Comparison of ENCODE assay signal across 14 cellular contexts in genomic region chr11:1233351-1234053, GRCh38. TPM values are rescaled to one million over a fixed set of nuclear protein-coding genes. Genes with fewer than 3 reads are reported as not detected.
DNase-seq lines count a peak whose midpoint lies in the region; ATAC-seq and TF ChIP-seq lines count a peak whose summit lies in the region.
"Had no signal": no experiment of that assay in that cellular context is flagged by ENCODE, and none has a peak within 500 bp of the region (broad histone marks: within the 10 kb centered on the region; RNA-seq: fewer than 3 reads in every experiment).

No MANE protein-coding gene starts in this region.

- H3K9me3 Mint-ChIP-seq in Caco-2 (ENCODE audit: unreplicated experiment) (no peaks in the 10 kb centered on the region), nephron progenitor cell (no peaks in the 10 kb centered on the region)
- H3K9me3 Mint-ChIP-seq: dendritic cell treated with granulocyte-macrophage colony-stimulating factor and Interleukin-4, amounts not matched to agents 40 ng/mL and 50 ng/mL, for 4 days had no signal

- ATAC-seq in esophagus mucosa (peak; percentile 74), GM18858 (IDR thresholded peaks at IDR 0.05; ENCODE audit: unreplicated experiment) (no peak)

- no peaks in the 10 kb centered on the region for H3K4me1 Mint-ChIP-seq in Caco-2 (ENCODE audit: low read depth, unreplicated experiment)
- H3K4me1 Mint-ChIP-seq in nephron progenitor cell = no peaks in the 10 kb centered on the region

- H3K27me3 ChIP-seq in Caco-2 (replicated peaks; ENCODE audit: control insufficient read depth, insufficient read depth, low read length) = no peaks in the 10 kb centered on the region

- H3K36me3 Mint-ChIP-seq in Caco-2 (ENCODE audit: insufficient read depth, unreplicated experiment) (no peaks in the 10 kb centered on the region), nephron progenitor cell (ENCODE audit: low read depth) (no peaks in the 10 kb centered on the region)

- H3K4me3 ChIP-seq in Caco-2 (ENCODE audit: low read depth, low read length) = no peak overlapping the region

- peaks cover 11% of the 10 kb centered on the region for H3K27me3 Mint-ChIP-seq in Caco-2 (ENCODE audit: insufficient read depth, unreplicated experiment)
- peaks cover 5% of the 10 kb centered on the region for H3K27me3 Mint-ChIP-seq in nephron progenitor cell (ENCODE audit: low read depth, poor library complexity)
- H3K27me3 Mint-ChIP-seq: dendritic cell treated with granulocyte-macrophage colony-stimulating factor and Interleukin-4, amounts not matched to agents 40 ng/mL and 50 ng/mL, for 4 days had no signal

- CTCF ChIA-PET in Caco-2 (lab: Charles Lee) = interaction anchor here (0.7 kb wide), 1 partner anchor 320 kb away, joined by 3 read pairs; no protein-coding TSS in a partner anchor

- H3K9me3 ChIP-seq in Caco-2 = no peaks in the 10 kb centered on the region

- H3K4me3 Mint-ChIP-seq in Caco-2 (ENCODE audit: unreplicated experiment) = no peak overlapping the region
- no peak overlapping the region for H3K4me3 Mint-ChIP-seq in nephron progenitor cell
- H3K4me3 Mint-ChIP-seq: dendritic cell treated with granulocyte-macrophage colony-stimulating factor and Interleukin-4, amounts not matched to agents 40 ng/mL and 50 ng/mL, for 4 days had no signal

- intact Hi-C loops in Caco-2 (cut with micrococcal nuclease; ENCODE audit: unreplicated experiment) = loop anchor here (10.0 kb wide), 1 partner anchor 119 kb away; no protein-coding TSS in a partner anchor

- no peaks in the 10 kb centered on the region for H3K36me3 ChIP-seq in Caco-2 (ENCODE audit: control insufficient read depth, insufficient read depth, low read length)

- BruUV-seq in Caco-2 (replicated peaks; lab: Mats Ljungman, UMichigan) = no TSS peak

- H3K27ac Mint-ChIP-seq in Caco-2 (ENCODE audit: unreplicated experiment) (no peak overlapping the region), nephron progenitor cell (no peak overlapping the region)
- H3K27ac Mint-ChIP-seq: dendritic cell treated with granulocyte-macrophage colony-stimulating factor and Interleukin-4, amounts not matched to agents 40 ng/mL and 50 ng/mL, for 4 days had no signal

- DNase-seq in Caco-2 (peak in 1 of 2 experiments; percentile 32), HuH-7.5 (ENCODE audit: low spot score) (peak; percentile 46), nephron progenitor cell (peak; percentile 4), cerebellar cortex (ENCODE audit: low spot score) (no peak), H4 (ENCODE audit: low spot score) (no peak)
- DNase-seq: activated CD4-positive, alpha-beta T cell treated with anti-CD3 and anti-CD28 coated beads, Interleukin-2, amount 50 U/mL, for 1 hour; amniotic stem cell; C1 segment of cervical spinal cord; NCI-H1048; trophoblast cell had no signal

- H3K4me1 ChIP-seq in Caco-2 = no peaks in the 10 kb centered on the region

- POLR2A ChIA-PET in Caco-2 (lab: Charles Lee) = no interaction called here

- TF ChIP-seq CTCF in Caco-2 (IDR thresholded peaks at IDR 0.05; ENCODE audit: insufficient read depth in 1 of 2, low read depth in 1 of 2, low read length in 1 of 2, severe bottlenecking in 1 of 2, unreplicated experiment in 1 of 2) (peak; percentile 25 to 45), nephron progenitor cell (IDR thresholded peaks at IDR 0.05) (no peak)

RNA-seq across cellular contexts. Expression of gene MUC5B, which starts 10.6 kb away (rescaled TPM):
- total RNA-seq in Caco-2 (2022) = not detected in 2 replicates
- 16.0 TPM for total RNA-seq in esophagus mucosa
- not detected in 2 replicates for total RNA-seq in H4 (2014; rRNA removed; shearing (Covaris generic))
- total RNA-seq: G401 had no signal

Comparison
In these comparisons a context has a peak if more than half of its experiments do, and no peak if none do; other contexts are left out.
1. DNase-seq: peak in HuH-7.5 (single experiment) and nephron progenitor cell (single experiment); none in cerebellar cortex (single experiment) and H4 (single experiment).
2. RNA of gene MUC5B, which starts 10.6 kb away (total RNA-seq): 16.0 TPM in esophagus mucosa (single experiment); not detected in Caco-2 and not detected in H4; every median in the first group is over 10 times any median in the second.